In the genomic region with DNA sequence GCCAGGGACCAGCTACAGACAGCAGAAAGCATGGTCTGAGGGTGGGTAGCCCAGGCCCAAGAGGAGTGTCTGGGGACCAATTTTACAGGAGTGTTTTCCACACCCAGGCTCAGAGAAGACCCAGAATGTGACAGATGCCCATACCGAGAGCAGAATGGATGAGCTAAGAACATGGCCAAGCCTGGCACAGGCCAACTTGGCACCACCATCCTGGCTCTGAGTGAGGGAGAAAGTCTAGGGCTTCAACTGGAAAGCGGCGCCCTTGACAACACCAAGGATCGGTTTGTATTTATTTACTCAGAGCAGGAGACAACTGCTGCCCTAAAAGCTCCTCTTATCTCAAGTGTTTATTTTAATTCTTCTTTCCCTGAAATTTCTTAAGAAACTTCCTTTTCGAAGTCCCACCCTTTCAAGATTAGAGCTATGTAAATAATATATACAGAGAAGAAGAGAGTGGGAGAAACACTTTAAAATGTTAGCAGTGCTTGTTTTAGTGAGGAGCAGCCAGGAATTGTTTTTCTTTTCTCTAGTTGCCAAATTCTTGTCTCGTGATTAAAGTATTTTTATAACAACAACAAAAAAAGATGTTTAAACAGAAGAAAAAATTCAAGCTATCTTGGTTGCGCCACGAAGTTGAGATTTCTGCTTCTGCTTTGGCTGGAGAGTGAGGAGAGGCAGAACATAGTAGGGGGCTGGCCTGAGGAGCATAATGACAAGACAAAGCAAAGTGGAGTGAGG, we compare ENCODE assay signal across 1 cellular context.
TF ChIP-seq lines count a peak whose summit lies in the region.

No MANE protein-coding gene starts in this region.

TF ChIP-seq in HEK293, 187 proteins besides CTCF, POLR2A, EP300 and RAD21:
- TF ChIP-seq PRDM6 (tag by site-specific recombination; IDR thresholded peaks at IDR 0.05): peak; percentile 89
- no peak for TF ChIP-seq ZNF658 (tag by site-specific recombination; IDR thresholded peaks at IDR 0.05)
